Comparison of ENCODE assay signal across 1 cellular context in the genomic region with DNA sequence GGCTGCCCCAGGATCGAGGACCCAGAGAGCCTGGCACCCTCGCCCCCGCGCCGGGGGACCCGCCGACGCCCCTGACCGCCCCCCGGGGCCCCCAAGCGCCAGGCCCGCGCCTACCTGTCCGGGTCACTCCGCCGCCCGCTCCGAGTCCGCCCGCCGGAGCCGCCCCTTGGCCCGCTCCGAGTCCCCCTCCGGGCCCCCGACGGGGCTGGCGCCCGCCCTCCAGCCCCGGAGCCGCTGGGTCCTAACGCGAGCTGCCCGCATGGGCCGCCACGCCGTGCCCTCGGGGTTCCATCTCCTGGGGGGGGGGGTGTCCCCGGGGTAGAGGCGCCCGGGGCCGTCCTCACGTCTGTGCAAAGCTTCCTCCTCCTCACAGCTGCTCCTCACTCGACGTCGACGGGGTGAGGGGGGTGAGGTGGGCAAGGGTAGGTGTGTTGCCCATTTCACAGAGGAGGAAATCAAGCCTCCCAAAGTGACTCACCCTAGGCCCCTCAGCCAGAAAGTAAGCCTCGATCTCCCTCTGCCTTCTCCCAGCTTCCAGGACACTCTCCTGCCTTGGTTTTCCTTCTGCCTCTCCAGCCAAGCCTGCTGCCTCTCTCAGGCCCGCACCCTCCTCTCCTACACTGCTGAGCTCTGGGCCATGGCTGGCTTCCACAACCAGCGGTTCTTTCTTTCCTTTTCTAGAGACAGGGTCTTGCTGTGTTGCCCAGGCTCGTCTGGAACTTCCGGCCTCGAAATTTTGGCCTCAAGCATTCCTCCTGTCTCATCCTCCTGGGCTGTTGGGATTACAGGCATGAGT.
TF ChIP-seq lines count a peak whose summit lies in the region.

A gene with protein sequence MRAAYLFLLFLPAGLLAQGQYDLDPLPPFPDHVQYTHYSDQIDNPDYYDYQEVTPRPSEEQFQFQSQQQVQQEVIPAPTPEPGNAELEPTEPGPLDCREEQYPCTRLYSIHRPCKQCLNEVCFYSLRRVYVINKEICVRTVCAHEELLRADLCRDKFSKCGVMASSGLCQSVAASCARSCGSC (minus strand): TSS at position 148 of the 796 bp plus-strand sequence. CDS start 2,347 bp downstream, outside the sequence.

TF ChIP-seq in IMR-90, 13 proteins besides CTCF, POLR2A, EP300 and RAD21:
- TF ChIP-seq SMC3 (IDR thresholded peaks at IDR 0.05; ENCODE audit: low read depth, low read length) = no peak
- TF ChIP-seq CEBPB (IDR thresholded peaks at IDR 0.05; ENCODE audit: low read depth, low read length) = no peak
- no peak for TF ChIP-seq RFX5 (IDR thresholded peaks at IDR 0.05; ENCODE audit: low read depth, low read length)
- no peak for TF ChIP-seq CHD1 (IDR thresholded peaks at IDR 0.05; ENCODE audit: low read depth, low read length)
- TF ChIP-seq MXI1 (IDR thresholded peaks at IDR 0.05; ENCODE audit: borderline replicate concordance, low read depth, low read length) = no peak
- TF ChIP-seq MAZ (IDR thresholded peaks at IDR 0.05; ENCODE audit: borderline replicate concordance, low read depth, low read length) = no peak
- TF ChIP-seq, protein P1, sequence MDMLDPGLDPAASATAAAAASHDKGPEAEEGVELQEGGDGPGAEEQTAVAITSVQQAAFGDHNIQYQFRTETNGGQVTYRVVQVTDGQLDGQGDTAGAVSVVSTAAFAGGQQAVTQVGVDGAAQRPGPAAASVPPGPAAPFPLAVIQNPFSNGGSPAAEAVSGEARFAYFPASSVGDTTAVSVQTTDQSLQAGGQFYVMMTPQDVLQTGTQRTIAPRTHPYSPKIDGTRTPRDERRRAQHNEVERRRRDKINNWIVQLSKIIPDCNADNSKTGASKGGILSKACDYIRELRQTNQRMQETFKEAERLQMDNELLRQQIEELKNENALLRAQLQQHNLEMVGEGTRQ (IDR thresholded peaks at IDR 0.05; ENCODE audit: low read depth, low read length) = no peak
- TF ChIP-seq RCOR1 (IDR thresholded peaks at IDR 0.05; ENCODE audit: insufficient replicate concordance, low read length) = no peak
- TF ChIP-seq NFE2L2 (IDR thresholded peaks at IDR 0.05; ENCODE audit: low read depth, low read length) = no peak
- TF ChIP-seq MAFK (IDR thresholded peaks at IDR 0.05; ENCODE audit: low read depth, low read length) = no peak
